Comparison of ENCODE assay signal across 1 cellular context in genomic region chr2:233130024-233130423, GRCh38.
TF ChIP-seq lines count a peak whose summit lies in the region.

No MANE protein-coding gene starts in this region.

TF ChIP-seq in SK-N-SH, 30 proteins besides CTCF, POLR2A, EP300 and RAD21:
- TF ChIP-seq GATA2 (CRISPR knock-in tag; IDR thresholded peaks at IDR 0.05) (no peak), YY1 (IDR thresholded peaks at IDR 0.05; ENCODE audit: low read depth) (no peak), NRF1 (IDR thresholded peaks at IDR 0.05; ENCODE audit: low read depth, low read length) (no peak), MEF2A (IDR thresholded peaks at IDR 0.05; ENCODE audit: borderline replicate concordance, low read depth) (no peak), RXRA (IDR thresholded peaks at IDR 0.05; ENCODE audit: borderline replicate concordance, low read depth) (no peak), GABPA (IDR thresholded peaks at IDR 0.05; ENCODE audit: low read depth) (no peak), REST (IDR thresholded peaks at IDR 0.05; ENCODE audit: low read depth, low read length) (no peak), NFIC (IDR thresholded peaks at IDR 0.05; ENCODE audit: borderline replicate concordance) (no peak), CHD2 (IDR thresholded peaks at IDR 0.05; ENCODE audit: low read length, partially characterized antibody) (no peak), TAF1 (IDR thresholded peaks at IDR 0.05; ENCODE audit: borderline replicate concordance, low read depth, low read length) (no peak), FOXM1 (IDR thresholded peaks at IDR 0.05; ENCODE audit: low read depth) (no peak), ZBTB33 (IDR thresholded peaks at IDR 0.05; ENCODE audit: borderline replicate concordance, low read depth) (no peak)
